ENCODE assay signal across 1 cellular context in genomic region chr19:54188224-54188871, GRCh38.
TF ChIP-seq lines count a peak whose summit lies in the region.

No MANE protein-coding gene starts in this region.

TF ChIP-seq in K562, 482 proteins besides CTCF, POLR2A, EP300 and RAD21 (continued from another document):
- peak; percentile 86 for TF ChIP-seq ZNF740 (CRISPR knock-in tag; IDR thresholded peaks at IDR 0.05)
- peak in 1 of 2 experiments; percentile 84; a peak in 2 of 4 replicates for TF ChIP-seq ZNF740 (tag; IDR thresholded peaks at IDR 0.05)
- TF ChIP-seq JUN (IDR thresholded peaks at IDR 0.05; ENCODE audit: borderline replicate concordance, low read depth, low read length) = peak; percentile 88
- no peak for TF ChIP-seq JUN (CRISPR knock-in tag; IDR thresholded peaks at IDR 0.05; ENCODE audit: borderline replicate concordance)
- peak; percentile 52; the same call in 1 of the 2 replicates for TF ChIP-seq L3MBTL2 (IDR thresholded peaks at IDR 0.05)
- TF ChIP-seq MAX (CRISPR knock-in tag; IDR thresholded peaks at IDR 0.05) = 0 out of 2 replicates have a peak, but pooled peaks have one; percentile 15
- peak; percentile 51 for TF ChIP-seq CCNT2 (IDR thresholded peaks at IDR 0.05; ENCODE audit: borderline replicate concordance, extremely low read depth, insufficient read length, low read depth, low read length)
- peak in 1 of 2 experiments; percentile 67; a peak in 1 of 4 replicates for TF ChIP-seq TBL1XR1 (IDR thresholded peaks at IDR 0.05; ENCODE audit: low read length in 2 of 2)
- no peak for TF ChIP-seq NELFE (IDR thresholded peaks at IDR 0.05; ENCODE audit: insufficient read depth, insufficient read length)
- peak; percentile 65 for TF ChIP-seq CXXC5 (CRISPR knock-in tag; IDR thresholded peaks at IDR 0.05)
- TF ChIP-seq DEAF1 (CRISPR knock-in tag; IDR thresholded peaks at IDR 0.05) = peak; percentile 40; the same call in 1 of the 2 replicates
- TF ChIP-seq TCF7 (IDR thresholded peaks at IDR 0.05; ENCODE audit: borderline replicate concordance) = no peak
- TF ChIP-seq SMARCA4 (IDR thresholded peaks at IDR 0.05) = peak; percentile 92
- peak; percentile 32 for TF ChIP-seq MTA2 (IDR thresholded peaks at IDR 0.05; ENCODE audit: low read depth)
- peak in 1 of 2 experiments; percentile 24; a peak in 1 of 4 replicates for TF ChIP-seq ARNT (IDR thresholded peaks at IDR 0.05)
- 0 out of 2 replicates have a peak, but pooled peaks have one; percentile 31 for TF ChIP-seq RUNX1 (IDR thresholded peaks at IDR 0.05; ENCODE audit: low read depth)
- TF ChIP-seq RBFOX2 (IDR thresholded peaks at IDR 0.05; ENCODE audit: low read depth, low read length) = no peak
- TF ChIP-seq GATAD2A (IDR thresholded peaks at IDR 0.05) = peak; percentile 92
- TF ChIP-seq HDAC2 (IDR thresholded peaks at IDR 0.05) = peak; percentile 91
- 0 out of 4 replicates have a peak, but pooled peaks of 1 of the 2 experiments have one; percentile 28 for TF ChIP-seq UBTF (IDR thresholded peaks at IDR 0.05; ENCODE audit: borderline replicate concordance in 1 of 2, low read depth in 2 of 2, low read length in 2 of 2)
- peak; percentile 92 for TF ChIP-seq DPF2 (IDR thresholded peaks at IDR 0.05)
